Comparison of ENCODE assay signal across 9 cellular contexts in the genomic region with DNA sequence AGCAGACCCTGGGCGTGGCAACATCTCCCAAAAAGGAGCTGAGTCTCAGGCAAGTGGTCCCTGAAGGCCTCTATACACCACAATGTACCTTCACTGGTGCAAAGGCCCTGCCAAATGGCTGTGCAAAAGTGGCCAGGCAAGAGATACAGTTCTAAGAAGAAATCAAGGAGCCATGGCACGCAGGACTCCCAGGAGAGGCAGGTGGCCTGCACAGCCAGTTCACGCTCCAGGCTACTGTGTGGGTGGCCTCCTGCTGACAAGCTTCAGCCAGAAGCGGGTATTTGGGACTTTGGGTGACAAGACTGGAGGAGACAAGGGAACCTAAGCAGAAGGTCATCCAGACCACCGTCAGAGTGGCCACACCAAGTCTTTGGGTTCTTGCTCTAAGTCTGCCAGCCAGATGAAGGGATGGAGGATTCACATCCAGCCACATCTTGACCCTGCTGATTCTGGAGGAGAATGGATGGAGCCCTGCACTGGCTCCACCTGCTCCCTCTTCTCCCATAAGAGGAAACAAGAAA. TPM values are rescaled to one million over a fixed set of nuclear protein-coding genes. Genes with fewer than 3 reads are reported as not detected.
DNase-seq lines count a peak whose midpoint lies in the region; ATAC-seq and TF ChIP-seq lines count a peak whose summit lies in the region.
"Had no signal": no experiment of that assay in that cellular context is flagged by ENCODE, and none has a peak within 500 bp of the region (broad histone marks: within the 10 kb centered on the region; RNA-seq: fewer than 3 reads in every experiment).

No MANE protein-coding gene starts in this region.

- no peak for DNase-seq in activated CD8-positive, alpha-beta memory T cell treated with anti-CD3 and anti-CD28 coated beads, Interleukin-2, amount 10 ng/mL, durations not matched to agents 7 days and 5 days
- no peak for DNase-seq in activated CD8-positive, alpha-beta memory T cell treated with anti-CD3 and anti-CD28 coated beads, Interleukin-2, amount 50 U/mL, for 4 hours
- no peak for DNase-seq in activated CD8-positive, alpha-beta T cell treated with anti-CD3 and anti-CD28 coated beads, Interleukin-2, amount 10 ng/mL, durations not matched to agents 7 days and 5 days
- DNase-seq in mesothelial cell of epicardium (ENCODE audit: low spot score in 2 of 2, unreplicated experiment in 2 of 2) (no peak), testis (no peak), NCI-H2081 treated with DMSO at 0.1 percent for 48 hours (lab: John Stamatoyannopoulos, UW) (no peak), NCI-H1105 (lab: John Stamatoyannopoulos, UW) (no peak)
- DNase-seq: activated CD4-positive, CD25-positive, alpha-beta regulatory T cell had no signal

- no peaks in the 10 kb centered on the region for H3K9me3 Mint-ChIP-seq in activated CD8-positive, alpha-beta memory T cell treated with anti-CD3 and anti-CD28 coated beads, Interleukin-2, amount 10 ng/mL, durations not matched to agents 7 days and 5 days (ENCODE audit: low read depth)
- no peaks in the 10 kb centered on the region for H3K9me3 Mint-ChIP-seq in activated CD8-positive, alpha-beta T cell treated with anti-CD3 and anti-CD28 coated beads, Interleukin-2, amount 10 ng/mL, durations not matched to agents 7 days and 5 days (ENCODE audit: insufficient read depth)
- no peaks in the 10 kb centered on the region for H3K9me3 Mint-ChIP-seq in mesothelial cell of epicardium

- CTCF ChIA-PET in activated CD8-positive, alpha-beta memory T cell treated with anti-CD3 and anti-CD28 coated beads, Interleukin-2, amount 10 ng/mL, durations not matched to agents 7 days and 5 days (lab: Charles Lee) = interaction anchor here (4.6 to 12.5 kb wide), 3 partner anchors 17 to 563 kb away, joined by 49 to 237 read pairs (median 74); partner anchors contain the start of gene ZFP36L1
- CTCF ChIA-PET in activated CD8-positive, alpha-beta T cell treated with anti-CD3 and anti-CD28 coated beads, Interleukin-2, amount 10 ng/mL, durations not matched to agents 7 days and 5 days (lab: Charles Lee) = interaction anchor here (1.5 to 10.3 kb wide), 9 partner anchors 9 to 868 kb away, joined by 3 to 246 read pairs (median 33); partner anchors contain the start of gene ZFP36L1

- ATAC-seq in activated CD8-positive, alpha-beta memory T cell treated with anti-CD3 and anti-CD28 coated beads, Interleukin-2, amount 10 ng/mL, durations not matched to agents 7 days and 5 days = no peak
- ATAC-seq in activated CD8-positive, alpha-beta T cell treated with anti-CD3 and anti-CD28 coated beads, Interleukin-2, amount 10 ng/mL, durations not matched to agents 7 days and 5 days = no peak
- no peak for ATAC-seq in GM18868 (IDR thresholded peaks at IDR 0.05; ENCODE audit: unreplicated experiment)

- peaks cover 38% of the 10 kb centered on the region for H3K4me1 Mint-ChIP-seq in activated CD8-positive, alpha-beta memory T cell treated with anti-CD3 and anti-CD28 coated beads, Interleukin-2, amount 10 ng/mL, durations not matched to agents 7 days and 5 days
- H3K4me1 Mint-ChIP-seq in activated CD8-positive, alpha-beta T cell treated with anti-CD3 and anti-CD28 coated beads, Interleukin-2, amount 10 ng/mL, durations not matched to agents 7 days and 5 days (ENCODE audit: low read depth) = peaks cover 44% of the 10 kb centered on the region
- H3K4me1 Mint-ChIP-seq in mesothelial cell of epicardium = peaks cover 37% of the 10 kb centered on the region

- H3K27me3 Mint-ChIP-seq in activated CD8-positive, alpha-beta memory T cell treated with anti-CD3 and anti-CD28 coated beads, Interleukin-2, amount 10 ng/mL, durations not matched to agents 7 days and 5 days = no peaks in the 10 kb centered on the region
- H3K27me3 Mint-ChIP-seq in activated CD8-positive, alpha-beta T cell treated with anti-CD3 and anti-CD28 coated beads, Interleukin-2, amount 10 ng/mL, durations not matched to agents 7 days and 5 days (ENCODE audit: low read depth) = no peaks in the 10 kb centered on the region
- no peaks in the 10 kb centered on the region for H3K27me3 Mint-ChIP-seq in mesothelial cell of epicardium (ENCODE audit: low read depth)

- 30 to 60% methylated on average over 2 to 5 of the region's 5 CpGs for WGBS in testis, 2 donors

- H3K27ac Mint-ChIP-seq in activated CD8-positive, alpha-beta memory T cell treated with anti-CD3 and anti-CD28 coated beads, Interleukin-2, amount 10 ng/mL, durations not matched to agents 7 days and 5 days = peak overlapping the region; percentile 9
- peak overlapping the region; percentile 90 for H3K27ac Mint-ChIP-seq in activated CD8-positive, alpha-beta T cell treated with anti-CD3 and anti-CD28 coated beads, Interleukin-2, amount 10 ng/mL, durations not matched to agents 7 days and 5 days
- peak overlapping the region; percentile 95 for H3K27ac Mint-ChIP-seq in mesothelial cell of epicardium

- no peaks in the 10 kb centered on the region for H3K36me3 Mint-ChIP-seq in activated CD8-positive, alpha-beta memory T cell treated with anti-CD3 and anti-CD28 coated beads, Interleukin-2, amount 10 ng/mL, durations not matched to agents 7 days and 5 days
- H3K36me3 Mint-ChIP-seq in activated CD8-positive, alpha-beta T cell treated with anti-CD3 and anti-CD28 coated beads, Interleukin-2, amount 10 ng/mL, durations not matched to agents 7 days and 5 days (ENCODE audit: low read depth) = peaks cover 1% of the 10 kb centered on the region
- no peaks in the 10 kb centered on the region for H3K36me3 Mint-ChIP-seq in mesothelial cell of epicardium

- H3K27me3 ChIP-seq in testis = no peaks in the 10 kb centered on the region

- TF ChIP-seq CTCF in mesothelial cell of epicardium (IDR thresholded peaks at IDR 0.05; ENCODE audit: unreplicated experiment) (no peak), testis (IDR thresholded peaks at IDR 0.05) (no peak)

- no peak for TF ChIP-seq POLR2A in testis (IDR thresholded peaks at IDR 0.05)

- no peak overlapping the region for H3K4me3 Mint-ChIP-seq in activated CD8-positive, alpha-beta memory T cell treated with anti-CD3 and anti-CD28 coated beads, Interleukin-2, amount 10 ng/mL, durations not matched to agents 7 days and 5 days
- no peak overlapping the region for H3K4me3 Mint-ChIP-seq in activated CD8-positive, alpha-beta T cell treated with anti-CD3 and anti-CD28 coated beads, Interleukin-2, amount 10 ng/mL, durations not matched to agents 7 days and 5 days
- H3K4me3 Mint-ChIP-seq in mesothelial cell of epicardium = no peak overlapping the region

- intact Hi-C loops in testis (cut with DNase I; ENCODE audit: low total_unique reads) = loop anchor here (10.0 kb wide), 1 partner anchor 569 kb away; no protein-coding TSS in a partner anchor

- POLR2A ChIA-PET in activated CD8-positive, alpha-beta T cell treated with anti-CD3 and anti-CD28 coated beads, Interleukin-2, amount 10 ng/mL, durations not matched to agents 7 days and 5 days (lab: Charles Lee) = interaction anchor here (1.8 to 12.5 kb wide), 4 partner anchors 10 to 32 kb away, joined by 5 to 314 read pairs (median 122); partner anchors contain the start of gene ZFP36L1

- H3K27ac ChIP-seq in testis = peak overlapping the region; percentile 95

- H3K4me1 ChIP-seq in testis = peaks cover 32% of the 10 kb centered on the region

- H3K9me3 ChIP-seq in testis = no peaks in the 10 kb centered on the region

- no peak overlapping the region for H3K4me3 ChIP-seq in testis

- no peaks in the 10 kb centered on the region for H3K36me3 ChIP-seq in testis (ENCODE audit: low read depth, missing control alignments)

RNA-seq across cellular contexts. Expression of gene ZFP36L1, which starts 20.5 kb away (rescaled TPM):
- total RNA-seq in activated CD8-positive, alpha-beta memory T cell treated with anti-CD3 and anti-CD28 coated beads, Interleukin-2, amount 10 ng/mL, durations not matched to agents 7 days and 5 days = 10 to 100 TPM; 53.6 to 85.6 TPM
- total RNA-seq in activated CD8-positive, alpha-beta T cell treated with anti-CD3 and anti-CD28 coated beads, Interleukin-2, amount 10 ng/mL, durations not matched to agents 7 days and 5 days = 10 to 100 TPM; 63.3 to 73.2 TPM
- total RNA-seq in mesothelial cell of epicardium = 377 to 390 TPM (median 382 TPM) in 3 replicates
- total RNA-seq in testis = 100 to 1,000 TPM; 176 to 301 TPM
- 120 TPM for polyA plus RNA-seq in testis (ENCODE audit: insufficient read depth, low read depth, low replicate concordance)

Comparison
In these comparisons a context has a peak if more than half of its experiments do, and no peak if none do; other contexts are left out.
1. H3K27ac Mint-ChIP-seq: peak in every context shown above with its lines; median percentile 95 in mesothelial cell of epicardium; 90 in activated CD8-positive, alpha-beta T cell treated with anti-CD3 and anti-CD28 coated beads, Interleukin-2, amount 10 ng/mL, durations not matched to agents 7 days and 5 days; 9 in activated CD8-positive, alpha-beta memory T cell treated with anti-CD3 and anti-CD28 coated beads, Interleukin-2, amount 10 ng/mL, durations not matched to agents 7 days and 5 days.